Comparison of ENCODE assay signal across 18 cellular contexts in genomic region chr14:22648506-22648905, GRCh38. TPM values are rescaled to one million over a fixed set of nuclear protein-coding genes. Genes with fewer than 3 reads are reported as not detected.
"Had no signal": no experiment of that assay in that cellular context is flagged by ENCODE, and none has a peak within 500 bp of the region (broad histone marks: within the 10 kb centered on the region; RNA-seq: fewer than 3 reads in every experiment).

No MANE protein-coding gene starts in this region.

- FAIRE-seq: urothelium cell line had no signal

- H3K4me1 ChIP-seq: adrenal gland, right atrium auricular region had no signal

- DNase-seq: activated CD4-positive, alpha-beta T cell treated with anti-CD3 and anti-CD28 coated beads, Interleukin-2, amount 10 ng/mL, durations not matched to agents 7 days and 5 days; activated CD4-positive, CD25-positive, alpha-beta regulatory T cell; activated naive CD4-positive, alpha-beta T cell treated with anti-CD3 and anti-CD28 coated beads, Interleukin-2, amount 10 ng/mL, durations not matched to agents 7 days and 5 days; adrenal gland; kidney glomerular epithelial cell; midbrain; naive B cell; posterior cingulate gyrus; stimulated activated CD4-positive, alpha-beta T cell treated with anti-CD3 and anti-CD28 coated beads, Interleukin-2, amount 100 ng/mL, for 24 hours; stimulated activated naive B cell treated with anti-CD40 and anti-IgM and Interleukin-4, amounts not matched to agents 10 μg/mL and 1 μg/mL and 100 μg/mL, for 72 hours; T-helper 17 cell had no signal

- H3K36me3 ChIP-seq: adrenal gland, right atrium auricular region, thoracic aorta had no signal

- H3K27ac ChIP-seq: adrenal gland, right atrium auricular region, thoracic aorta had no signal

- ATAC-seq: stimulated activated naive B cell treated with anti-CD40 and anti-IgM and Interleukin-4, amounts not matched to agents 10 μg/mL and 1 μg/mL and 100 μg/mL, for 72 hours; T-helper 17 cell had no signal

- H3K9me3 ChIP-seq: adrenal gland, right atrium auricular region, thoracic aorta had no signal

- H3K27me3 ChIP-seq: adrenal gland, right atrium auricular region had no signal

- H3K4me3 ChIP-seq: adrenal gland, right atrium auricular region, thoracic aorta had no signal

RNA-seq across cellular contexts. Expression of gene OR6J1, which starts 4.4 kb away (rescaled TPM):
- total RNA-seq: activated CD4-positive, alpha-beta T cell treated with anti-CD3 and anti-CD28 coated beads, Interleukin-2, amount 10 ng/mL, durations not matched to agents 7 days and 5 days; activated CD8-positive, alpha-beta memory T cell treated with anti-CD3 and anti-CD28 coated beads for 36 hours; activated T-helper 2 cell treated with anti-CD3 and anti-CD28 coated beads, Interferon-gamma antibody, Interleukin-2, Interleukin-4, amounts not matched to agents 10 μg/mL and 5 μg/mL and 100 μg/mL, durations not matched to agents 14 hours and 24 hours and 36 hours; adrenal gland; lower leg skin; right atrium auricular region; T-helper 17 cell; thoracic aorta had no signal
- polyA plus RNA-seq: adrenal gland, esophagus had no signal
